19 cellular contexts compared by ENCODE assay signal in genomic region chr7:38242814-38243213, GRCh38.
"Had no signal": no experiment of that assay in that cellular context is flagged by ENCODE, and none has a peak within 500 bp of the region (broad histone marks: within the 10 kb centered on the region; RNA-seq: fewer than 3 reads in every experiment).

No MANE protein-coding gene starts in this region.

- H3K36me3 Mint-ChIP-seq: activated naive CD4-positive, alpha-beta T cell treated with anti-CD3 and anti-CD28 coated beads, Interleukin-2, amount 10 ng/mL, durations not matched to agents 7 days and 5 days; memory B cell; neural progenitor cell had no signal

- H3K4me1 ChIP-seq: gastroesophageal sphincter, neural progenitor cell, thyroid gland, upper lobe of right lung had no signal

- H3K27ac Mint-ChIP-seq: activated B cell treated with CpG ODN at 0.5 μM for 24 hours; activated CD4-positive, alpha-beta T cell treated with anti-CD3 and anti-CD28 coated beads for 36 hours; activated naive CD4-positive, alpha-beta T cell treated with anti-CD3 and anti-CD28 coated beads, Interleukin-2, amount 10 ng/mL, durations not matched to agents 7 days and 5 days; memory B cell; neural progenitor cell; progenitor cell of endocrine pancreas; stimulated activated naive CD8-positive, alpha-beta T cell treated with anti-CD3 and anti-CD28 coated beads, Interleukin-15, Interleukin-2, amounts not matched to agents 100 ng/mL and 50 ng/mL, for 24 hours had no signal

- H3K4me1 Mint-ChIP-seq: activated B cell treated with CpG ODN at 0.5 μM for 24 hours; activated naive CD4-positive, alpha-beta T cell treated with anti-CD3 and anti-CD28 coated beads, Interleukin-2, amount 10 ng/mL, durations not matched to agents 7 days and 5 days; memory B cell; neural progenitor cell had no signal

- H3K9me3 ChIP-seq: gastroesophageal sphincter, mucosa of descending colon, thyroid gland, upper lobe of right lung had no signal

- H3K4me3 ChIP-seq: gastroesophageal sphincter, mucosa of descending colon, neural progenitor cell, thyroid gland, upper lobe of right lung had no signal

- H3K9me3 Mint-ChIP-seq: activated B cell treated with CpG ODN at 0.5 μM for 24 hours; activated naive CD4-positive, alpha-beta T cell treated with anti-CD3 and anti-CD28 coated beads, Interleukin-2, amount 10 ng/mL, durations not matched to agents 7 days and 5 days; memory B cell; neural progenitor cell; stimulated activated naive CD8-positive, alpha-beta T cell treated with anti-CD3 and anti-CD28 coated beads, Interleukin-15, Interleukin-2, amounts not matched to agents 100 ng/mL and 50 ng/mL, for 24 hours had no signal

- H3K27me3 ChIP-seq: gastroesophageal sphincter, neural progenitor cell, thyroid gland, upper lobe of right lung had no signal

- H3K36me3 ChIP-seq: gastroesophageal sphincter, neural progenitor cell, thyroid gland, upper lobe of right lung had no signal

- H3K4me3 Mint-ChIP-seq: activated B cell treated with CpG ODN at 0.5 μM for 24 hours; activated CD4-positive, alpha-beta T cell treated with anti-CD3 and anti-CD28 coated beads for 36 hours; activated naive CD4-positive, alpha-beta T cell treated with anti-CD3 and anti-CD28 coated beads, Interleukin-2, amount 10 ng/mL, durations not matched to agents 7 days and 5 days; memory B cell; neural progenitor cell; stimulated activated naive CD8-positive, alpha-beta T cell treated with anti-CD3 and anti-CD28 coated beads, Interleukin-15, Interleukin-2, amounts not matched to agents 100 ng/mL and 50 ng/mL, for 24 hours had no signal

- DNase-seq: activated B cell treated with CpG ODN at 0.5 μM for 24 hours; activated CD4-positive, alpha-beta T cell treated with anti-CD3 and anti-CD28 coated beads for 36 hours; activated CD4-positive, alpha-beta T cell treated with anti-CD3 and anti-CD28 coated beads, Interleukin-2, amount 50 U/mL, for 48 hours; activated naive CD4-positive, alpha-beta T cell treated with anti-CD3 and anti-CD28 coated beads, Interleukin-2, amount 10 ng/mL, durations not matched to agents 7 days and 5 days; cortex of kidney; head of caudate nucleus; hypothalamus; mucosa of descending colon; stimulated activated CD4-positive, alpha-beta T cell treated with anti-CD3 and anti-CD28 coated beads, Interleukin-4, amount 100 ng/mL, for 1 hour; substantia nigra; T1000; thyroid gland; upper lobe of right lung had no signal

- ATAC-seq: activated CD4-positive, alpha-beta T cell treated with anti-CD3 and anti-CD28 coated beads for 36 hours; gastroesophageal sphincter; mucosa of descending colon had no signal

- H3K27me3 Mint-ChIP-seq: activated B cell treated with CpG ODN at 0.5 μM for 24 hours; activated CD4-positive, alpha-beta T cell treated with anti-CD3 and anti-CD28 coated beads for 36 hours; stimulated activated naive CD8-positive, alpha-beta T cell treated with anti-CD3 and anti-CD28 coated beads, Interleukin-15, Interleukin-2, amounts not matched to agents 100 ng/mL and 50 ng/mL, for 24 hours had no signal

- H3K27ac ChIP-seq: epithelial cell of prostate, gastroesophageal sphincter, neural progenitor cell, thyroid gland, upper lobe of right lung had no signal
